11 cellular contexts compared by ENCODE assay signal in the genomic region with DNA sequence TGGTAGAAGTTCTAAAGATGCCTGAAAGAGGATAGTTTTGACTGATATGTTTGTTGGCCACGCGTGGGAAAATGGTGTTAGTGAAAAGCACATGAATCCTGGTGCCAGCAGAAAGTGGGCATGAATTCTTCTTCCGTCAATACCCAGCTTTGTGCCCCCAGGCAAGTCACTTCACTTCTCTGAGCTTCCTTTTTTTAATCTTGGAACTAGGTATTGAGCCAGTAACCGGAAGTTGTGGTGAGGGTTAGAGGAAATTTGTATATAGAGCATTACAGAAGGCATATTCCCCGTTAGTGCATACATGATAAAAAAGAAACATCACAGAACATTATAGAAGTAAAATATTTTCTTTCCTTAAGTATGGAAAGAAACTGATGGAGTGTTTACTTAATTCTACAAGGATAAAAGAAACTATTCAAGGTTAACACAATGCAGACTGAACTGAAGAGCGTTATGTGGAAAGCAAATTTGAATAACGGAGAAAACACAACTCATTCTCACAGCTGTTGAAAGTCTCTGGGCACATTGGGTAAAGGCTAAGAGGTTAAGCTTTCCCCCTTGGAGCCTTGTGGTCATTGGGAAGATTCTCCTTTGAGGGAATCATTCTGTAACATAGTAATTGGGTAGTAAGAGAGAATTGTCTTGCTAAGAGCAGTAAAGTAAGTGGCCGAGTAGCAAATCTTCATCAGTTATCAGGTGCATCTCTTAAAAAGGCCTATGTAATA.
DNase-seq lines count a peak whose midpoint lies in the region; ATAC-seq and TF ChIP-seq lines count a peak whose summit lies in the region.
"Had no signal": no experiment of that assay in that cellular context is flagged by ENCODE, and none has a peak within 500 bp of the region (broad histone marks: within the 10 kb centered on the region; RNA-seq: fewer than 3 reads in every experiment).

No MANE protein-coding gene starts in this region.

- H2AFZ ChIP-seq in DND-41 (ENCODE audit: low read depth, low read length), result peak overlapping the region; percentile 65

- H3K9ac ChIP-seq in DND-41 (ENCODE audit: low read depth, low read length), result peak overlapping the region; percentile 46

- DNase-seq in DND-41 (peak; percentile 66), RPMI8226 (peak; percentile 19), right lobe of liver (no peak), 8988T (no peak), NCI-H446 (lab: John Stamatoyannopoulos, UW) (no peak), coronary artery (ENCODE audit: low spot score) (no peak), substantia nigra (lab: John Stamatoyannopoulos, UW) (no peak)
- DNase-seq: NCI-H1048, nucleus accumbens had no signal

- no peaks in the 10 kb centered on the region for H4K20me1 ChIP-seq in DND-41 (ENCODE audit: insufficient read depth, low read length)

- ATAC-seq in DND-41 (ENCODE audit: insufficient read depth, low read depth) (peak; percentile 88), HG02759 (IDR thresholded peaks at IDR 0.05; ENCODE audit: unreplicated experiment) (peak; percentile 55), right lobe of liver (peak; percentile 33 to 58 (median 42))
- ATAC-seq: HCT116 had no signal

- peak overlapping the region; percentile 88 for H3K27ac ChIP-seq in DND-41 (ENCODE audit: low read length)
- no peak overlapping the region for H3K27ac ChIP-seq in right lobe of liver
- H3K27ac ChIP-seq in coronary artery, result peak overlapping the region in 1 of 2 donors; percentile 8
- H3K27ac ChIP-seq in substantia nigra (ENCODE audit: low read depth, low read length, poor library complexity, severe bottlenecking), result no peak overlapping the region

- H3K4me3 ChIP-seq in DND-41 (ENCODE audit: low read depth in 1 of 2, low read length in 2 of 2), result peak overlapping the region in 1 of 2 experiments; percentile 41; a peak in 2 of 4 replicates
- no peak overlapping the region for H3K4me3 ChIP-seq in right lobe of liver
- H3K4me3 ChIP-seq in coronary artery, result no peak overlapping the region

- no peaks in the 10 kb centered on the region for H3K27me3 ChIP-seq in DND-41 (ENCODE audit: insufficient read depth, low read length, poor library complexity)
- no peaks in the 10 kb centered on the region for H3K27me3 ChIP-seq in right lobe of liver

- H3K36me3 ChIP-seq in DND-41 (ENCODE audit: insufficient read depth, low read length), result no peaks in the 10 kb centered on the region
- H3K36me3 ChIP-seq in right lobe of liver, result no peaks in the 10 kb centered on the region

- TF ChIP-seq POLR2A in right lobe of liver (IDR thresholded peaks at IDR 0.05), result no peak

- H3K4me2 ChIP-seq in DND-41 (ENCODE audit: insufficient read depth, low read length), result peak overlapping the region; percentile 61

- H3K79me2 ChIP-seq in DND-41 (ENCODE audit: insufficient read depth, low read length), result no peaks in the 10 kb centered on the region

- intact Hi-C loops in right lobe of liver (cut with DNase I), result no loop called here

- H3K4me1 ChIP-seq in DND-41 (ENCODE audit: insufficient read depth, low read length) (peaks cover 65% of the 10 kb centered on the region), right lobe of liver (no peaks in the 10 kb centered on the region)

- TF ChIP-seq CTCF in DND-41 (IDR thresholded peaks at IDR 0.05; ENCODE audit: borderline replicate concordance, extremely low read depth, low read length, poor library complexity, severe bottlenecking) (no peak), right lobe of liver (IDR thresholded peaks at IDR 0.05) (no peak), coronary artery (IDR thresholded peaks at IDR 0.05) (no peak)

- H3K9me3 ChIP-seq in DND-41 (ENCODE audit: insufficient read depth, low read length, severe bottlenecking), result no peaks in the 10 kb centered on the region
- H3K9me3 ChIP-seq in right lobe of liver, result no peaks in the 10 kb centered on the region

- WGBS in right lobe of liver (ENCODE audit: insufficient coverage, low coverage, low lambda C conversion rate, missing lambda C conversion rate), result 60% methylated on average over 6 of the region's 8 CpGs

Comparison
In these comparisons a context has a peak if more than half of its experiments do, and no peak if none do; other contexts are left out.
1. DNase-seq: peak in DND-41 (single experiment) and RPMI8226 (single experiment); none in right lobe of liver (0 of 3), 8988T (single experiment), NCI-H446 (0 of 2), coronary artery (single experiment) and substantia nigra (0 of 49).
2. Peak in every context shown above with its lines, with median percentiles within 50 percentile points of each other: ATAC-seq.